In the genomic region with DNA sequence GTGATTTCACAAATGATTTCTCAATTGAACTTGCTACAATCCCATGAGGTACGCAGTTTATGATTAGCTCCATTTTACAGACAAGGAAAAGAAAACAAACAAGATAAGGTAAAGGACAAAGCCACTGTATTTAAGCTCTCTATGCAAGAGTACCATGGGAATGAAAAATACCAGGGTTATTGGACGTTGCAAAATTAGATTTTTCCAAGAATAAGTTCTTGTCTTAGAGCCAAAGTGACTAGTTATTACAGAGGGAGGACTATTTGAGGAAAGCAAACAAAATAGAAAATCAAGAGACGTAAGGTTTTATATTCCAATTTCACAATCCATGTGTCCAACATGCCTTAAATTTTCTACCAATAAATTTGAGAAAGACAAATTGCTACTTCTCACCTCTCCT, we compare ENCODE assay signal across 22 cellular contexts.
A peak's percentile ranks its signal among the peaks of the same experiment; 100 is the strongest.
DNase-seq lines count a peak whose midpoint lies in the region; ATAC-seq and TF ChIP-seq lines count a peak whose summit lies in the region.
"Had no signal": no experiment of that assay in that cellular context is flagged by ENCODE, and none has a peak within 500 bp of the region (broad histone marks: within the 10 kb centered on the region; RNA-seq: fewer than 3 reads in every experiment).

No MANE protein-coding gene starts in this region.

- intact Hi-C loops in body of pancreas (cut with DNase I), result no loop called here
- intact Hi-C loops in left cardiac atrium (cut with DNase I), result loop anchor here in 1 of 2 donors (10.0 kb wide), 1 partner anchor 1037 kb away; no protein-coding TSS in a partner anchor

- H3K27me3 ChIP-seq in body of pancreas, result no peaks in the 10 kb centered on the region
- H3K27me3 ChIP-seq: BLaER1, Peyer's patch had no signal

- no peaks in the 10 kb centered on the region for H3K36me3 ChIP-seq in body of pancreas (replicated peaks in 1 of 2; ENCODE audit: insufficient read depth in 1 of 2, low read depth in 2 of 2)
- H3K36me3 ChIP-seq: BLaER1, Peyer's patch had no signal

- 53 to 55% methylated on average over 3 of the region's 3 CpGs for WGBS in body of pancreas, 2 donors

- ATAC-seq in body of pancreas (peak; percentile 27), left cardiac atrium (peak; percentile 65 to 83)
- ATAC-seq: HepG2 had no signal

- no peak for TF ChIP-seq POLR2A in body of pancreas (IDR thresholded peaks at IDR 0.05)

- H3K4me3 ChIP-seq in body of pancreas, result no peak overlapping the region
- H3K4me3 ChIP-seq: BLaER1, Peyer's patch had no signal

- DNase-seq in body of pancreas (no peak), fibroblast of peridontal ligament (ENCODE audit: extremely low read depth) (peak; percentile 37), left cardiac atrium (no peak), stromal cell of bone marrow (ENCODE audit: low read depth) (peak; percentile 31), NCI-H446 (lab: John Stamatoyannopoulos, UW) (no peak), NCI-H187 (lab: John Stamatoyannopoulos, UW) (no peak), H4 (ENCODE audit: low spot score) (no peak)
- DNase-seq: Caco-2; CD4-positive, alpha-beta memory T cell; DMS 273 treated with DMSO at 0.1 percent for 48 hours; DMS79 treated with DMSO at 0.1 percent for 48 hours; H9; HFFc6; KG1; NCI-H1092 treated with DMSO at 0.1 percent for 48 hours; NCI-H1436 treated with DMSO at 0.1 percent for 48 hours; NCI-H2029; NCI-H524 treated with DMSO at 0.1 percent for 48 hours; Peyer's patch had no signal

- H3K4me1 ChIP-seq in body of pancreas, result no peaks in the 10 kb centered on the region
- H3K4me1 ChIP-seq: Caco-2, Peyer's patch had no signal

- no peaks in the 10 kb centered on the region for H3K9me3 ChIP-seq in body of pancreas
- H3K9me3 ChIP-seq: BLaER1, Caco-2, Peyer's patch had no signal

- TF ChIP-seq CTCF in body of pancreas (IDR thresholded peaks at IDR 0.05), result no peak

- no peak overlapping the region for H3K27ac ChIP-seq in body of pancreas
- H3K27ac ChIP-seq: BLaER1, HL-60, Peyer's patch had no signal

Comparison
In these comparisons a context has a peak if more than half of its experiments do, and no peak if none do; other contexts are left out.
1. DNase-seq: peak in fibroblast of peridontal ligament (single experiment) and stromal cell of bone marrow (single experiment); none in body of pancreas (0 of 4), left cardiac atrium (single experiment), NCI-H446 (0 of 2), NCI-H187 (0 of 2) and H4 (single experiment).